In the genomic region with DNA sequence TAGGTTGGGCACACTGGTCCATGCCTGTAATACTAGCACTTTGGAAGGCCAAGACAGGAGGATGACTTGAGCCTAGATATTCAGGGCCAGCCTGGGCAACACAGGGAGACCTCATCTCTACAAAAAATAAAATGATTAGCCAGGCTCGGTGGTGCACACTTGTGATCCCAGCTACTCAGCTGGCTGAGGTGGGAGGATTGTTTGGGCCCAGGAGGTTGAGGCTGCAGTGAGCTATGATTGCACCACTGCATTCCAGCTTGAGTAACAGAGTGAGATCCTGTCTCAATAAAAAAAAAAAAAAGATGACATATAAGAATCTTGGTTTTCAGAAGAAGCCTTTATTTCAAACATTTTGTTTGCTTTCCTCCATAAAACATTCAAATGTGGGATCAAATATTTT, we compare ENCODE assay signal across 23 cellular contexts.
"Had no signal": no experiment of that assay in that cellular context is flagged by ENCODE, and none has a peak within 500 bp of the region (broad histone marks: within the 10 kb centered on the region; RNA-seq: fewer than 3 reads in every experiment).

No MANE protein-coding gene starts in this region.

- H3K27ac Mint-ChIP-seq: immature natural killer cell; memory B cell; natural killer cell; stimulated activated naive CD8-positive, alpha-beta T cell treated with anti-CD3 and anti-CD28 coated beads, Interleukin-15, amount 100 ng/mL, for 72 hours had no signal

- H3K36me3 Mint-ChIP-seq: memory B cell had no signal

- H3K9me3 Mint-ChIP-seq: neural crest cell had no signal

- H3K4me1 ChIP-seq: esophagus muscularis mucosa, lower lobe of right lung, right lobe of liver, thyroid gland, vagina had no signal

- H3K36me3 ChIP-seq: esophagus muscularis mucosa, lower lobe of right lung, neutrophil, pancreas, right lobe of liver, thyroid gland, vagina had no signal

- H3K27me3 ChIP-seq: esophagus muscularis mucosa, neutrophil, pancreas, right lobe of liver, thyroid gland, vagina had no signal

- H3K4me1 Mint-ChIP-seq: immature natural killer cell; memory B cell; natural killer cell; stimulated activated naive CD8-positive, alpha-beta T cell treated with anti-CD3 and anti-CD28 coated beads, Interleukin-15, amount 100 ng/mL, for 72 hours had no signal

- H3K9me3 ChIP-seq: esophagus muscularis mucosa, lower lobe of right lung, neutrophil, pancreas, right lobe of liver, thyroid gland, vagina had no signal

- ATAC-seq: left colon; left ventricle myocardium superior; lower lobe of right lung; natural killer cell; pancreas; right lobe of liver; stimulated activated naive CD8-positive, alpha-beta T cell treated with anti-CD3 and anti-CD28 coated beads, Interleukin-15, amount 100 ng/mL, for 72 hours had no signal

- H3K4me3 ChIP-seq: coronary artery, esophagus muscularis mucosa, lower lobe of right lung, pancreas, right lobe of liver, thyroid gland, vagina had no signal

- H3K27me3 Mint-ChIP-seq: memory B cell; stimulated activated naive CD8-positive, alpha-beta T cell treated with anti-CD3 and anti-CD28 coated beads, Interleukin-15, amount 100 ng/mL, for 72 hours had no signal

- H3K4me3 Mint-ChIP-seq: immature natural killer cell; memory B cell; natural killer cell; neural crest cell; stimulated activated naive CD8-positive, alpha-beta T cell treated with anti-CD3 and anti-CD28 coated beads, Interleukin-15, amount 100 ng/mL, for 72 hours had no signal

- H3K27ac ChIP-seq: coronary artery, esophagus muscularis mucosa, lower lobe of right lung, neutrophil, pancreas, right lobe of liver, thyroid gland, vagina had no signal

- DNase-seq: dermis blood vessel endothelial cell; effector memory CD4-positive, alpha-beta T cell; hypothalamus; immature natural killer cell; left colon; left ventricle myocardium superior; lower lobe of right lung; natural killer cell; pancreas; right lobe of liver; small intestine; stimulated activated CD4-positive, alpha-beta T cell treated with anti-CD3 and anti-CD28 coated beads, Interleukin-15, amount 100 ng/mL, for 24 hours; stimulated activated CD4-positive, alpha-beta T cell treated with anti-CD3 and anti-CD28 coated beads, Interleukin-2, amount 100 ng/mL, for 48 hours; stimulated activated naive CD4-positive, alpha-beta T cell; stimulated activated naive CD8-positive, alpha-beta T cell treated with anti-CD3 and anti-CD28 coated beads, Interleukin-15, amount 100 ng/mL, for 72 hours; thyroid gland; trophoblast cell had no signal
